ENCODE assay signal across 8 cellular contexts in the genomic region with DNA sequence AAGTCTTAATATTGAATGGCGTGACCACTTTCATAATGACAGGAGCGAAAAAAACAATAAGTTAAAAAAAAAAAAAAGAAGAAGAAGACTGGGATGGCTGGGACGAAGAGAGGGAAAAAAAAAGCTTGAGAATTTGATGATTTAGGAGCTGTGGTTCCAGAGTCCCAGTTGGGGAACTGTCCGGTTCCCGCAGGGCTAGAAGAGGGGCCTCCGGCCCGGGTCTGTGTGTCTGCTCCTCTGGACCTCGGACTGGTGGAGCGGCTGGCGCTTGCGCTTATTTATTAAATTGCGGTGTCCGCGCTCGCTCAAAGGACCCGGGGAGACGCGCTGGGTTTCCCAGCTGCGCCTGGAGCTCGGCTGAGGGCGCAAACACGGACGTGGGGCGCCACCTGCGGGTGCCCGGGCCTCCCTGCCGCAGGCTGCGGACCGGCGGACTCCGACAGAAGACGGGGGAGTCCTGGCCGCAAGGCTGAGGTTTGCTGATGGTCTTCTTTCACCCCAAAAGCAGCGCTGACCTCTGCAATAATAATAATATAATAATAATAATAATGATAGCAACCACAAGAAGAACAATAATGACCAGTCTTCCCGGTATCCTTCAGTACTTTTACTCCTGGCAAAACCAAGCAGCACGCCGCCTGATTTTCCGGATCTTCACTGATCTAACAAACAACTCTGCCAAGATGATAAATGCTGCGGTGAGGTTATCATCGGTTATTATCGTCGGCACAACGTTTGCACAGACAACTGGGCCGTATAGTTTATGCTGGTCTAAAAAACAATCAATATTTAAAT. TPM values are rescaled to one million over a fixed set of nuclear protein-coding genes. Genes with fewer than 3 reads are reported as not detected.
DNase-seq lines count a peak whose midpoint lies in the region; ATAC-seq, FAIRE-seq and TF ChIP-seq lines count a peak whose summit lies in the region.

A gene (minus strand): TSS at position 251 of the 795 bp plus-strand sequence. CDS start 2,182 bp downstream, outside the sequence.

- ATAC-seq in GM18498 (IDR thresholded peaks at IDR 0.05; ENCODE audit: unreplicated experiment) (peak; percentile 97), HG02885 (IDR thresholded peaks at IDR 0.05; ENCODE audit: poor library complexity, unreplicated experiment) (peak; percentile 81)

- H3K79me2 ChIP-seq in trophoblast cell (ENCODE audit: control insufficient read depth, insufficient read depth, low read length, poor library complexity), result no peaks in the 10 kb centered on the region

- no peak for FAIRE-seq in frontal cortex (lab: Jason Lieb, UNC)

- H4K8ac ChIP-seq in trophoblast cell (ENCODE audit: low read depth, low read length), result no peak within 1 kb of the TSS

- peak in 1 of 3 experiments; percentile 7 for TF ChIP-seq CTCF in vagina (IDR thresholded peaks at IDR 0.05)

- no peak within 1 kb of the TSS for H2BK12ac ChIP-seq in trophoblast cell (ENCODE audit: low read length)

- DNase-seq in AG08395 (ENCODE audit: low spot score) (peak; percentile 61), NCI-H146 (lab: John Stamatoyannopoulos, UW) (peak; percentile 95), frontal cortex (ENCODE audit: low spot score in 2 of 2) (peak; percentile 77 to 79), trophoblast cell (peak; percentile 1 to 24), vagina (ENCODE audit: extremely low spot score in 2 of 2) (no peak)
- peak; percentile 19 for DNase-seq in activated CD4-positive, alpha-beta memory T cell treated with anti-CD3 and anti-CD28 coated beads, Interleukin-2, amount 10 ng/mL, durations not matched to agents 7 days and 5 days

- no peak within 1 kb of the TSS for H4K12ac ChIP-seq in trophoblast cell (ENCODE audit: low read depth, low read length)

- H3K23ac ChIP-seq in trophoblast cell (ENCODE audit: low read length), result no peak within 1 kb of the TSS

- H3K9me3 ChIP-seq in trophoblast cell (ENCODE audit: insufficient read depth, low read depth, low read length) (peaks cover 2% of the 10 kb centered on the region), vagina (no peaks in the 10 kb centered on the region)

- peak within 1 kb of the TSS; percentile 1 for H2AFZ ChIP-seq in trophoblast cell (ENCODE audit: insufficient read depth, low read length, poor library complexity)

- no peak within 1 kb of the TSS for H2AK5ac ChIP-seq in trophoblast cell (ENCODE audit: low read length)

- H3K4me1 ChIP-seq in trophoblast cell (ENCODE audit: control insufficient read depth in 1 of 2, insufficient read depth in 2 of 2, low read length in 2 of 2) (peaks cover 17 to 18% of the 10 kb centered on the region in 2 experiments), vagina (peaks cover 10% of the 10 kb centered on the region)

- no CpG with 5 or more reads among the region's 44 CpGs for WGBS in trophoblast cell (ENCODE audit: extremely low coverage, insufficient coverage, insufficient read length)

- H3K4me1 Mint-ChIP-seq in activated CD4-positive, alpha-beta memory T cell treated with anti-CD3 and anti-CD28 coated beads, Interleukin-2, amount 10 ng/mL, durations not matched to agents 7 days and 5 days, result peaks cover 1% of the 10 kb centered on the region

- no peak within 1 kb of the TSS for H3K9ac ChIP-seq in trophoblast cell (ENCODE audit: low read length)

- H3K36me3 ChIP-seq in trophoblast cell (ENCODE audit: control insufficient read depth in 1 of 2, insufficient read depth in 2 of 2, low read length in 2 of 2) (no peaks in the 10 kb centered on the region), vagina (no peaks in the 10 kb centered on the region)

- peaks cover 2% of the 10 kb centered on the region for H3K36me3 Mint-ChIP-seq in activated CD4-positive, alpha-beta memory T cell treated with anti-CD3 and anti-CD28 coated beads, Interleukin-2, amount 10 ng/mL, durations not matched to agents 7 days and 5 days (ENCODE audit: low read depth)

- no peak within 1 kb of the TSS for H2BK5ac ChIP-seq in trophoblast cell (ENCODE audit: low read depth, low read length, poor library complexity)

- H4K91ac ChIP-seq in trophoblast cell (ENCODE audit: low read depth, low read length), result no peak within 1 kb of the TSS

- no peak within 1 kb of the TSS for H2BK120ac ChIP-seq in trophoblast cell (ENCODE audit: insufficient read depth, low read length, poor library complexity)

- H3K27me3 Mint-ChIP-seq in activated CD4-positive, alpha-beta memory T cell treated with anti-CD3 and anti-CD28 coated beads, Interleukin-2, amount 10 ng/mL, durations not matched to agents 7 days and 5 days, result peaks cover 25% of the 10 kb centered on the region

- no peak within 1 kb of the TSS for H3K4ac ChIP-seq in trophoblast cell (ENCODE audit: low read depth, low read length)

- H3K18ac ChIP-seq in trophoblast cell (ENCODE audit: low read length), result no peak within 1 kb of the TSS

- POLR2A ChIA-PET in activated CD4-positive, alpha-beta memory T cell treated with anti-CD3 and anti-CD28 coated beads, Interleukin-2, amount 10 ng/mL, durations not matched to agents 7 days and 5 days (lab: Charles Lee), result no interaction called here

- H3K4me3 ChIP-seq in trophoblast cell (ENCODE audit: low read depth, low read length) (peak within 1 kb of the TSS; percentile 57), vagina (peak within 1 kb of the TSS in 1 of 2 donors; percentile 7)

- CTCF ChIA-PET in activated CD4-positive, alpha-beta memory T cell treated with anti-CD3 and anti-CD28 coated beads, Interleukin-2, amount 10 ng/mL, durations not matched to agents 7 days and 5 days (lab: Charles Lee), result interaction anchor here (1.0 kb wide), 1 partner anchor 12 kb away, joined by 3 read pairs; no protein-coding TSS in a partner anchor

- H3K9me3 Mint-ChIP-seq in activated CD4-positive, alpha-beta memory T cell treated with anti-CD3 and anti-CD28 coated beads, Interleukin-2, amount 10 ng/mL, durations not matched to agents 7 days and 5 days, result no peaks in the 10 kb centered on the region

- peak within 1 kb of the TSS; percentile 94 for H3K4me2 ChIP-seq in trophoblast cell (ENCODE audit: low read length)

- no peaks in the 10 kb centered on the region for H3K79me1 ChIP-seq in trophoblast cell (ENCODE audit: low read length)

- peaks cover 31% of the 10 kb centered on the region for H3K27me3 ChIP-seq in trophoblast cell (ENCODE audit: insufficient read depth, low read length)
- no peaks in the 10 kb centered on the region for H3K27me3 ChIP-seq in vagina

- no peak within 1 kb of the TSS for H3K4me3 Mint-ChIP-seq in activated CD4-positive, alpha-beta memory T cell treated with anti-CD3 and anti-CD28 coated beads, Interleukin-2, amount 10 ng/mL, durations not matched to agents 7 days and 5 days

- no peak for TF ChIP-seq POLR2A in vagina (IDR thresholded peaks at IDR 0.05)

- H3K14ac ChIP-seq in trophoblast cell (ENCODE audit: low read length), result no peak within 1 kb of the TSS

- H3K27ac ChIP-seq in trophoblast cell (ENCODE audit: low read depth, low read length) (no peak within 1 kb of the TSS), vagina (no peak within 1 kb of the TSS)

- intact Hi-C loops in vagina (cut with DNase I), result no loop called here

- no peak within 1 kb of the TSS for H3K27ac Mint-ChIP-seq in activated CD4-positive, alpha-beta memory T cell treated with anti-CD3 and anti-CD28 coated beads, Interleukin-2, amount 10 ng/mL, durations not matched to agents 7 days and 5 days

RNA-seq across cellular contexts. Expression of the gene that starts here (rescaled TPM):
- total RNA-seq in activated CD4-positive, alpha-beta memory T cell treated with anti-CD3 and anti-CD28 coated beads, Interleukin-2, amount 10 ng/mL, durations not matched to agents 7 days and 5 days, result not detected
- total RNA-seq in frontal cortex, result 280 TPM
- 0.26 and 0.36 TPM in 2 replicates for polyA plus RNA-seq in trophoblast cell (2013)
- total RNA-seq in vagina, result not detected

Comparison
In these comparisons a context has a peak if more than half of its experiments do, and no peak if none do; other contexts are left out.
1. RNA of the gene that starts here (total RNA-seq): 280 TPM in frontal cortex (single experiment); not detected in activated CD4-positive, alpha-beta memory T cell treated with anti-CD3 and anti-CD28 coated beads, Interleukin-2, amount 10 ng/mL, durations not matched to agents 7 days and 5 days and not detected in vagina (single experiment); every median in the first group is over 100 times any median in the second.
2. Peak in DNase-seq in activated CD4-positive, alpha-beta memory T cell treated with anti-CD3 and anti-CD28 coated beads, Interleukin-2, amount 10 ng/mL, durations not matched to agents 7 days and 5 days; RNA of the gene not detected or under 1 TPM.
3. DNase-seq: peak in AG08395 (single experiment), NCI-H146 (single experiment), frontal cortex (2 of 2) and trophoblast cell (2 of 2); none in vagina (0 of 2).